In the genomic region with DNA sequence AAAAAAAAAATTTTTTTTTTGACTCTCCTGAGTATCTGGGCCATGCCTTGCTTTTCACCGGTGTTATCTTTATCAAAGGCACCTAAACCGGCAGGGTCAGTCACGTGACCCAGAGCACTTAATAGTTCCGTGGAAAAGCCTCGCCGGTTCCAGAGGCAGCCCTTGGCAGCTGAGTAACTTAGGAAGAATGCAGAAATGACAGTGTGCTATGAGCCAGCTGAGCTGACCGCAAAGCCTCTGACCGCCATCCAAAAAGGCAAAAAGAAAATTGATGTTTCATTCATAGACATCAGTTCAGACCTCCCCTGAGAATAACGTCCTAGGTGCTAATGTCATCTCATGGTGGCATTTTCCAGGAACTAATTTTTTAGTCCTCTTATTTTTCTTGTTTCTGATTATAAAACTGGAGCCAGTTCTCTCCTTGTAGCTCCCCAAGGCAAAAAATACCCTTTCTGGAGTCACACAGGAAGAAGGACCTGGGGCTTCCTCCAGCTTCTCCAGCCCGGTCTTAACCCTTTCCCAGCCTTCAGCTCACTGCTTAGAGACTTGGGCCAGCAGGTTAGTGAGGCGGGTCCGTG, we compare ENCODE assay signal across 9 cellular contexts.
A peak's percentile ranks its signal among the peaks of the same experiment; 100 is the strongest.
DNase-seq lines count a peak whose midpoint lies in the region; ATAC-seq lines count a peak whose summit lies in the region.
"Had no signal": no experiment of that assay in that cellular context is flagged by ENCODE, and none has a peak within 500 bp of the region (broad histone marks: within the 10 kb centered on the region; RNA-seq: fewer than 3 reads in every experiment).

No MANE protein-coding gene starts in this region.

- no peak overlapping the region for H3K4me3 Mint-ChIP-seq in stimulated activated memory B cell treated with anti-CD40 and anti-IgM and Interleukin-4, amounts not matched to agents 10 μg/mL and 1 μg/mL and 100 μg/mL, for 72 hours
- H3K4me3 Mint-ChIP-seq in CD4-positive, alpha-beta memory T cell: no peak overlapping the region

- DNase-seq in HS-5 (ENCODE audit: low read depth) (peak; percentile 90), amniotic stem cell (lab: John Stamatoyannopoulos, UW) (peak; percentile 84), iPS-NIHi11 (ENCODE audit: low spot score) (peak; percentile 50), NCI-H345 treated with DMSO at 0.1 percent for 48 hours (lab: John Stamatoyannopoulos, UW; ENCODE audit: unreplicated experiment) (no peak)
- no peak for DNase-seq in stimulated activated CD4-positive, alpha-beta T cell treated with anti-CD3 and anti-CD28 coated beads, Interleukin-2, amount 100 ng/mL, for 24 hours
- no peak for DNase-seq in CD4-positive, alpha-beta memory T cell

- no peaks in the 10 kb centered on the region for H3K36me3 ChIP-seq in CD4-positive, alpha-beta memory T cell (ENCODE audit: insufficient read depth, low read length)

- H3K27me3 ChIP-seq in CD4-positive, alpha-beta memory T cell (ENCODE audit: insufficient read depth, low read length): no peaks in the 10 kb centered on the region

- peak overlapping the region; percentile 14 for H3K27ac Mint-ChIP-seq in stimulated activated memory B cell treated with anti-CD40 and anti-IgM and Interleukin-4, amounts not matched to agents 10 μg/mL and 1 μg/mL and 100 μg/mL, for 72 hours
- H3K27ac Mint-ChIP-seq in CD4-positive, alpha-beta memory T cell: no peak overlapping the region

- H3K36me3 Mint-ChIP-seq in stimulated activated memory B cell treated with anti-CD40 and anti-IgM and Interleukin-4, amounts not matched to agents 10 μg/mL and 1 μg/mL and 100 μg/mL, for 72 hours: peaks cover 75% of the 10 kb centered on the region
- peaks cover 17 to 25% of the 10 kb centered on the region in 2 donors for H3K36me3 Mint-ChIP-seq in CD4-positive, alpha-beta memory T cell

- H3K9me3 ChIP-seq in CD4-positive, alpha-beta memory T cell (ENCODE audit: control insufficient read depth in 1 of 2, low read length in 2 of 2): no peaks in the 10 kb centered on the region

- H3K9me3 Mint-ChIP-seq in stimulated activated memory B cell treated with anti-CD40 and anti-IgM and Interleukin-4, amounts not matched to agents 10 μg/mL and 1 μg/mL and 100 μg/mL, for 72 hours: no peaks in the 10 kb centered on the region
- no peaks in the 10 kb centered on the region for H3K9me3 Mint-ChIP-seq in CD4-positive, alpha-beta memory T cell

- peaks cover 9% of the 10 kb centered on the region for H3K4me1 ChIP-seq in CD4-positive, alpha-beta memory T cell (ENCODE audit: insufficient read depth, low read length)

- no peak overlapping the region for H3K4me3 ChIP-seq in CD4-positive, alpha-beta memory T cell (ENCODE audit: low read length in 2 of 2)

- ATAC-seq in stimulated activated memory B cell treated with anti-CD40 and anti-IgM and Interleukin-4, amounts not matched to agents 10 μg/mL and 1 μg/mL and 100 μg/mL, for 72 hours: no peak
- no peak for ATAC-seq in GM21529 (IDR thresholded peaks at IDR 0.05; ENCODE audit: unreplicated experiment)

- H3K27me3 Mint-ChIP-seq in stimulated activated memory B cell treated with anti-CD40 and anti-IgM and Interleukin-4, amounts not matched to agents 10 μg/mL and 1 μg/mL and 100 μg/mL, for 72 hours: no peaks in the 10 kb centered on the region
- no peaks in the 10 kb centered on the region for H3K27me3 Mint-ChIP-seq in CD4-positive, alpha-beta memory T cell

- CTCF ChIA-PET in CD4-positive, alpha-beta memory T cell (lab: Charles Lee; ENCODE audit: partially characterized antibody): interaction anchor here (1.2 kb wide), 1 partner anchor 170 kb away, joined by 3 read pairs; no protein-coding TSS in a partner anchor

- POLR2A ChIA-PET in CD4-positive, alpha-beta memory T cell (lab: Charles Lee; ENCODE audit: partially characterized antibody): interaction anchor here (0.6 kb wide), 1 partner anchor 88 kb away, joined by 3 read pairs; no protein-coding TSS in a partner anchor

- intact Hi-C loops in CD4-positive, alpha-beta memory T cell (cut with micrococcal nuclease): no loop called here

- H3K4me1 Mint-ChIP-seq in stimulated activated memory B cell treated with anti-CD40 and anti-IgM and Interleukin-4, amounts not matched to agents 10 μg/mL and 1 μg/mL and 100 μg/mL, for 72 hours: peaks cover 68% of the 10 kb centered on the region
- H3K4me1 Mint-ChIP-seq in CD4-positive, alpha-beta memory T cell: peaks cover 17 to 27% (median 19%) of the 10 kb centered on the region in 4 donors

- no peak overlapping the region for H3K27ac ChIP-seq in CD4-positive, alpha-beta memory T cell (ENCODE audit: low read depth, low read length)
- H3K27ac ChIP-seq: KMS-11 had no signal

Comparison
In these comparisons a context has a peak if more than half of its experiments do, and no peak if none do; other contexts are left out.
1. DNase-seq: peak in HS-5 (single experiment), amniotic stem cell (single experiment) and iPS-NIHi11 (single experiment); none in NCI-H345 treated with DMSO at 0.1 percent for 48 hours (single experiment), stimulated activated CD4-positive, alpha-beta T cell treated with anti-CD3 and anti-CD28 coated beads, Interleukin-2, amount 100 ng/mL, for 24 hours (0 of 2) and CD4-positive, alpha-beta memory T cell (0 of 5).